Comparison of ENCODE assay signal across 8 cellular contexts in genomic region chr2:219244789-219245147, GRCh38. TPM values are rescaled to one million over a fixed set of nuclear protein-coding genes. Genes with fewer than 3 reads are reported as not detected.
DNase-seq lines count a peak whose midpoint lies in the region; ATAC-seq and TF ChIP-seq lines count a peak whose summit lies in the region.

No MANE protein-coding gene starts in this region.

- intact Hi-C loops in Caco-2 (cut with micrococcal nuclease; ENCODE audit: unreplicated experiment), result loop anchor here (1.0 kb wide), 1 partner anchor 84 kb away; the partner anchor contains the start of gene NHEJ1

- H3K27me3 Mint-ChIP-seq in Caco-2 (ENCODE audit: insufficient read depth, unreplicated experiment), result no peaks in the 10 kb centered on the region

- H3K9me3 Mint-ChIP-seq in Caco-2 (ENCODE audit: unreplicated experiment), result no peaks in the 10 kb centered on the region

- peak overlapping the region; percentile 82 for H3K4me3 Mint-ChIP-seq in Caco-2 (ENCODE audit: unreplicated experiment)

- peaks cover 27% of the 10 kb centered on the region for H3K4me1 ChIP-seq in Caco-2
- H3K4me1 ChIP-seq in Peyer's patch, result peaks cover 7 to 54% (median 36%) of the 10 kb centered on the region in 4 donors
- peaks cover 16% of the 10 kb centered on the region for H3K4me1 ChIP-seq in parathyroid adenoma

- POLR2A ChIA-PET in Caco-2 (lab: Charles Lee), result interaction anchor here (0.7 to 2.2 kb wide), 7 partner anchors 9 to 69 kb away, joined by 3 to 14 read pairs (median 6); partner anchors contain the start of genes ABCB6, ANKZF1, ATG9A and CNPPD1
- POLR2A ChIA-PET in GM10248 (lab: Yijun Ruan, JAX), result interaction anchor here (1.0 to 1.8 kb wide), 3 partner anchors 8 to 68 kb away, joined by 3 to 13 read pairs (median 3); partner anchors contain the start of genes CNPPD1, TUBA4A and TUBA4B

- peak overlapping the region; percentile 85 for H2AFZ ChIP-seq in parathyroid adenoma

- peaks cover 18% of the 10 kb centered on the region for H3K4me1 Mint-ChIP-seq in Caco-2 (ENCODE audit: low read depth, unreplicated experiment)

- ATAC-seq in HG02885 (IDR thresholded peaks at IDR 0.05; ENCODE audit: poor library complexity, unreplicated experiment), result no peak
- no peak for ATAC-seq in HG02623 (IDR thresholded peaks at IDR 0.05; ENCODE audit: unreplicated experiment)

- TF ChIP-seq CTCF in Caco-2 (IDR thresholded peaks at IDR 0.05; ENCODE audit: insufficient read depth in 1 of 2, low read depth in 1 of 2, low read length in 1 of 2, severe bottlenecking in 1 of 2, unreplicated experiment in 1 of 2) (no peak), Peyer's patch (IDR thresholded peaks at IDR 0.05) (no peak), epithelial cell of proximal tubule (conservative IDR thresholded peaks at IDR 0.05; ENCODE audit: low read depth, low read length) (no peak), parathyroid adenoma (IDR thresholded peaks at IDR 0.05) (no peak), GM10248 (IDR thresholded peaks at IDR 0.05; ENCODE audit: control extremely low read depth, extremely low read depth, low read depth, missing control alignments) (no peak)

- TSS peak; percentile 66 for BruUV-seq in Caco-2 (replicated peaks; lab: Mats Ljungman, UMichigan)

- no peaks in the 10 kb centered on the region for H3K79me2 ChIP-seq in parathyroid adenoma

- no peak for DNase-seq in Caco-2
- no peak for DNase-seq in Peyer's patch
- no peak for DNase-seq in epithelial cell of proximal tubule (ENCODE audit: low read depth)
- no peak for DNase-seq in GM10248 (ENCODE audit: extremely low spot score)
- no peak for DNase-seq in activated CD4-positive, alpha-beta T cell treated with anti-CD3 and anti-CD28 coated beads, Interleukin-2, amount 50 U/mL, for 48 hours

- peak overlapping the region; percentile 89 for H3K4me2 ChIP-seq in parathyroid adenoma (ENCODE audit: low read length)

- peak overlapping the region; percentile 20 for H3K9ac ChIP-seq in parathyroid adenoma

- peak overlapping the region; percentile 73 for H3K4me3 ChIP-seq in Caco-2 (ENCODE audit: low read depth, low read length)
- peak overlapping the region; percentile 65 to 88 (median 76) for H3K4me3 ChIP-seq in Peyer's patch
- H3K4me3 ChIP-seq in epithelial cell of proximal tubule (ENCODE audit: low read depth, low read length), result peak overlapping the region; percentile 96
- H3K4me3 ChIP-seq in parathyroid adenoma (ENCODE audit: low read depth, low read length), result peak overlapping the region; percentile 91

- H3K27ac Mint-ChIP-seq in Caco-2 (ENCODE audit: unreplicated experiment), result peak overlapping the region; percentile 90

- H3K27me3 ChIP-seq in Caco-2 (replicated peaks; ENCODE audit: control insufficient read depth, insufficient read depth, low read length), result no peaks in the 10 kb centered on the region
- H3K27me3 ChIP-seq in Peyer's patch, result no peaks in the 10 kb centered on the region
- no peaks in the 10 kb centered on the region for H3K27me3 ChIP-seq in parathyroid adenoma (ENCODE audit: control insufficient read depth, insufficient read depth, low read length)

- H3K27ac ChIP-seq in Peyer's patch (peak overlapping the region; percentile 86 to 98 (median 92)), parathyroid adenoma (peak overlapping the region; percentile 89)

- H3K36me3 Mint-ChIP-seq in Caco-2 (ENCODE audit: insufficient read depth, unreplicated experiment), result peaks cover 18% of the 10 kb centered on the region

- H3K9me3 ChIP-seq in Caco-2 (no peaks in the 10 kb centered on the region), Peyer's patch (no peaks in the 10 kb centered on the region), parathyroid adenoma (ENCODE audit: control insufficient read depth, low read length) (no peaks in the 10 kb centered on the region)

- no peaks in the 10 kb centered on the region for H3K36me3 ChIP-seq in Caco-2 (ENCODE audit: control insufficient read depth, insufficient read depth, low read length)
- no peaks in the 10 kb centered on the region for H3K36me3 ChIP-seq in Peyer's patch
- no peaks in the 10 kb centered on the region for H3K36me3 ChIP-seq in parathyroid adenoma (ENCODE audit: control insufficient read depth, insufficient read depth, low read length)

- TF ChIP-seq POLR2A in Peyer's patch (IDR thresholded peaks at IDR 0.05), result no peak

- CTCF ChIA-PET in Caco-2 (lab: Charles Lee) (interaction anchor here (0.6 to 2.3 kb wide), 4 partner anchors 10 to 50 kb away, joined by 4 to 11 read pairs (median 7); partner anchors contain the start of genes TUBA4A and ZFAND2B), GM10248 (lab: Yijun Ruan, JAX) (interaction anchor here (0.9 to 2.7 kb wide), 11 partner anchors 9 to 65 kb away, joined by 3 to 16 read pairs (median 4); partner anchors contain the start of gene TUBA4A)

RNA-seq across cellular contexts. Expression of gene GLB1L, which starts 0.5 kb away (rescaled TPM):
- total RNA-seq in Caco-2 (2022), result 3.3 and 4.3 TPM in 2 replicates
- 1 to 10 TPM in 3 of 4 donors, not detected in 1; 2.7 to 9.5 (median 7.0) TPM for total RNA-seq in Peyer's patch
- 10.4 and 11.0 TPM in 2 replicates for total RNA-seq in epithelial cell of proximal tubule

RNA-seq across cellular contexts. Expression of gene STK16, which starts 0.5 kb away (rescaled TPM):
- total RNA-seq in Caco-2 (2022) (26.1 and 26.6 TPM in 2 replicates), Peyer's patch (10 to 100 TPM; 19.4 to 27.1 (median 24.3) TPM), epithelial cell of proximal tubule (10.1 and 17.5 TPM in 2 replicates)

RNA-seq across cellular contexts. Expression of gene TUBA4B, which starts 8.3 kb away (rescaled TPM):
- total RNA-seq in Caco-2 (2022) (not detected in 2 replicates), Peyer's patch (not detected), epithelial cell of proximal tubule (0.52 TPM in 1 of 2 replicates, not detected in the other)

RNA-seq across cellular contexts. Expression of gene TUBA4A, which starts 8.9 kb away (rescaled TPM):
- 14.9 and 15.6 TPM in 2 replicates for total RNA-seq in Caco-2 (2022)
- 100 to 1,000 TPM in 3 of 4 donors, 10 to 100 TPM in 1; 49.5 to 137 (median 129) TPM for total RNA-seq in Peyer's patch
- total RNA-seq in epithelial cell of proximal tubule, result 191 and 196 TPM in 2 replicates

RNA-seq across cellular contexts. Expression of gene ANKZF1, which starts 15.2 kb away (rescaled TPM):
- 50.7 and 51.5 TPM in 2 replicates for total RNA-seq in Caco-2 (2022)
- 100 to 1,000 TPM in 3 of 4 donors, 10 to 100 TPM in 1; 79.9 to 338 (median 164) TPM for total RNA-seq in Peyer's patch
- 20.3 and 50.3 TPM in 2 replicates for total RNA-seq in epithelial cell of proximal tubule
